In genomic region chr1:23384312-23385058, GRCh38 we compare ENCODE assay signal across 1 cellular context.
TF ChIP-seq lines count a peak whose summit lies in the region.

No MANE protein-coding gene starts in this region.

TF ChIP-seq in K562, 482 proteins besides CTCF, POLR2A, EP300 and RAD21 (continued from another document):
- peak; percentile 54; the same call in 1 of the 2 replicates for TF ChIP-seq ZNF395 (CRISPR knock-in tag; IDR thresholded peaks at IDR 0.05)
- peak; percentile 26; the same call in 1 of the 2 replicates for TF ChIP-seq TEAD4 (IDR thresholded peaks at IDR 0.05; ENCODE audit: low read length)
- no peak for TF ChIP-seq TEAD4 (CRISPR knock-in tag; IDR thresholded peaks at IDR 0.05; ENCODE audit: borderline replicate concordance)
- no peak for TF ChIP-seq KAT8 (IDR thresholded peaks at IDR 0.05; ENCODE audit: low read depth)
- peak; percentile 88 for TF ChIP-seq SMARCA4 (IDR thresholded peaks at IDR 0.05)
- no peak for TF ChIP-seq ZNF740 (CRISPR knock-in tag; IDR thresholded peaks at IDR 0.05)
- no peak for TF ChIP-seq ZNF740 (tag; IDR thresholded peaks at IDR 0.05)
- TF ChIP-seq FOXK2 (conservative IDR thresholded peaks at IDR 0.05 in 1 of 2, IDR thresholded peaks at IDR 0.05 in 1 of 2; ENCODE audit: low read depth in 2 of 2): peak; percentile 82 to 86
- no peak for TF ChIP-seq NR2C2 (CRISPR knock-in tag; IDR thresholded peaks at IDR 0.05)
- peak; percentile 91 for TF ChIP-seq NR2C2 (tag; IDR thresholded peaks at IDR 0.05)
- TF ChIP-seq ZNF121 (CRISPR knock-in tag; conservative IDR thresholded peaks at IDR 0.05): peak; percentile 98
- TF ChIP-seq KDM1A (IDR thresholded peaks at IDR 0.05): peak; percentile 36 to 64; a peak in 2 of 4 replicates
- 0 out of 2 replicates have a peak, but pooled peaks have one; percentile 15 for TF ChIP-seq CREM (IDR thresholded peaks at IDR 0.05; ENCODE audit: low read depth)
- TF ChIP-seq ZNF445 (CRISPR knock-in tag; IDR thresholded peaks at IDR 0.05; ENCODE audit: low read depth): no peak
- TF ChIP-seq GTF2E2 (tag; IDR thresholded peaks at IDR 0.05): peak; percentile 71
- TF ChIP-seq ZFP36 (IDR thresholded peaks at IDR 0.05; ENCODE audit: low read depth, low read length, partially characterized antibody): peak; percentile 67
- TF ChIP-seq NFE2 (IDR thresholded peaks at IDR 0.05; ENCODE audit: low read depth): peak; percentile 49; the same call in 1 of the 2 replicates
- TF ChIP-seq ZNF589 (CRISPR knock-in tag; IDR thresholded peaks at IDR 0.05; ENCODE audit: low read depth): no peak
- peak; percentile 79 for TF ChIP-seq ARID1B (IDR thresholded peaks at IDR 0.05)
- no peak for TF ChIP-seq FUS (optimal IDR thresholded peaks at IDR 0.05; ENCODE audit: low read depth, low read length)
- TF ChIP-seq JUND (IDR thresholded peaks at IDR 0.05; ENCODE audit: borderline replicate concordance, low read depth, low read length): peak; percentile 89
- peak; percentile 77; the same call in 1 of the 3 replicates for TF ChIP-seq JUND (tag; IDR thresholded peaks at IDR 0.05; ENCODE audit: borderline replicate concordance, low read depth, low read length)
- no peak for TF ChIP-seq ZNF592 (IDR thresholded peaks at IDR 0.05)
- TF ChIP-seq TAF15 (IDR thresholded peaks at IDR 0.05; ENCODE audit: low read depth, low read length): no peak
- TF ChIP-seq ZNF766 (CRISPR knock-in tag; conservative IDR thresholded peaks at IDR 0.05): peak; percentile 63
- TF ChIP-seq ZNF175 (CRISPR knock-in tag; IDR thresholded peaks at IDR 0.05; ENCODE audit: low read depth): peak; percentile 86; the same call in 1 of the 2 replicates
- TF ChIP-seq ELF1 (tag; IDR thresholded peaks at IDR 0.05): peak; percentile 70
- TF ChIP-seq DPF2 (IDR thresholded peaks at IDR 0.05): peak; percentile 82
- TF ChIP-seq, protein P1, sequence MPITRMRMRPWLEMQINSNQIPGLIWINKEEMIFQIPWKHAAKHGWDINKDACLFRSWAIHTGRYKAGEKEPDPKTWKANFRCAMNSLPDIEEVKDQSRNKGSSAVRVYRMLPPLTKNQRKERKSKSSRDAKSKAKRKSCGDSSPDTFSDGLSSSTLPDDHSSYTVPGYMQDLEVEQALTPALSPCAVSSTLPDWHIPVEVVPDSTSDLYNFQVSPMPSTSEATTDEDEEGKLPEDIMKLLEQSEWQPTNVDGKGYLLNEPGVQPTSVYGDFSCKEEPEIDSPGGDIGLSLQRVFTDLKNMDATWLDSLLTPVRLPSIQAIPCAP (CRISPR knock-in tag; IDR thresholded peaks at IDR 0.05; ENCODE audit: borderline replicate concordance): no peak
- 0 out of 4 replicates have a peak, but pooled peaks of 1 of the 2 experiments have one; percentile 23 for TF ChIP-seq MNT (conservative IDR thresholded peaks at IDR 0.05)
- TF ChIP-seq COPS2 (conservative IDR thresholded peaks at IDR 0.05): no peak
- peak; percentile 38; the same call in 1 of the 2 replicates for TF ChIP-seq CXXC5 (CRISPR knock-in tag; IDR thresholded peaks at IDR 0.05)
- 0 out of 2 replicates have a peak, but pooled peaks have one; percentile 65 for TF ChIP-seq JUN (IDR thresholded peaks at IDR 0.05; ENCODE audit: borderline replicate concordance, low read depth, low read length)
- no peak for TF ChIP-seq JUN (CRISPR knock-in tag; IDR thresholded peaks at IDR 0.05; ENCODE audit: borderline replicate concordance)
- TF ChIP-seq ZNF639 (CRISPR knock-in tag; conservative IDR thresholded peaks at IDR 0.05 in 1 of 2, IDR thresholded peaks at IDR 0.05 in 1 of 2): peak in 1 of 2 experiments; percentile 71; a peak in 1 of 4 replicates
- TF ChIP-seq VEZF1 (CRISPR knock-in tag; IDR thresholded peaks at IDR 0.05): peak; percentile 20; the same call in 1 of the 2 replicates
- no peak for TF ChIP-seq MBD2 (IDR thresholded peaks at IDR 0.05; ENCODE audit: borderline replicate concordance, low read depth)
- peak; percentile 42; the same call in 1 of the 2 replicates for TF ChIP-seq ATF3 (IDR thresholded peaks at IDR 0.05)
- no peak for TF ChIP-seq ATF3 (CRISPR knock-in tag; conservative IDR thresholded peaks at IDR 0.05)
- peak in 1 of 2 experiments; percentile 79; a peak in 2 of 4 replicates for TF ChIP-seq RCOR1 (IDR thresholded peaks at IDR 0.05; ENCODE audit: borderline replicate concordance in 1 of 2, low read depth in 2 of 2, low read length in 2 of 2)
- TF ChIP-seq NR2C1 (IDR thresholded peaks at IDR 0.05): peak; percentile 61; the same call in 1 of the 2 replicates
- peak; percentile 77 for TF ChIP-seq NR2C1 (tag; IDR thresholded peaks at IDR 0.05)
- TF ChIP-seq MTA1 (IDR thresholded peaks at IDR 0.05; ENCODE audit: borderline replicate concordance): peak; percentile 46; the same call in 1 of the 2 replicates
- TF ChIP-seq BCOR (IDR thresholded peaks at IDR 0.05): peak; percentile 81
- peak; percentile 63 for TF ChIP-seq SMAD4 (CRISPR knock-in tag; conservative IDR thresholded peaks at IDR 0.05)
- TF ChIP-seq YBX1 (IDR thresholded peaks at IDR 0.05): no peak
- TF ChIP-seq HMBOX1 (IDR thresholded peaks at IDR 0.05): peak; percentile 31; the same call in 1 of the 2 replicates
- TF ChIP-seq CBX8 (IDR thresholded peaks at IDR 0.05; ENCODE audit: borderline replicate concordance, extremely low read depth, low read depth, low read length, poor library complexity, severe bottlenecking): no peak
- peak; percentile 43 for TF ChIP-seq GABPB1 (CRISPR knock-in tag; IDR thresholded peaks at IDR 0.05)
- TF ChIP-seq ZNF384 (IDR thresholded peaks at IDR 0.05; ENCODE audit: low read depth, low read length): peak; percentile 89
- 0 out of 2 replicates have a peak, but pooled peaks have one; percentile 15 for TF ChIP-seq GATA2 (CRISPR knock-in tag; IDR thresholded peaks at IDR 0.05)
- peak; percentile 74 for TF ChIP-seq GABPA (tag; conservative IDR thresholded peaks at IDR 0.05; ENCODE audit: low read depth)
TF ChIP-seq in K562: peak in this region for 66.
